In genomic region chr4:18621186-18621585, GRCh38 we compare ENCODE assay signal across 3 cellular contexts.
TF ChIP-seq lines count a peak whose summit lies in the region.

No MANE protein-coding gene starts in this region.

TF ChIP-seq in A549, 52 proteins besides CTCF, POLR2A, EP300 and RAD21:
- TF ChIP-seq, protein P1, sequence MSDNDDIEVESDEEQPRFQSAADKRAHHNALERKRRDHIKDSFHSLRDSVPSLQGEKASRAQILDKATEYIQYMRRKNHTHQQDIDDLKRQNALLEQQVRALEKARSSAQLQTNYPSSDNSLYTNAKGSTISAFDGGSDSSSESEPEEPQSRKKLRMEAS (IDR thresholded peaks at IDR 0.05), result no peak
- no peak for TF ChIP-seq MYC (IDR thresholded peaks at IDR 0.05; ENCODE audit: borderline replicate concordance, low read length)
- TF ChIP-seq CHD2 (IDR thresholded peaks at IDR 0.05; ENCODE audit: low read length, partially characterized antibody), result no peak
- TF ChIP-seq MAFK (IDR thresholded peaks at IDR 0.05; ENCODE audit: partially characterized antibody), result peak; percentile 34
- TF ChIP-seq RCOR1 (IDR thresholded peaks at IDR 0.05; ENCODE audit: low read depth, low read length), result no peak
TF ChIP-seq in A549: peak in this region for 1.

TF ChIP-seq in IMR-90, 13 proteins besides CTCF, POLR2A, EP300 and RAD21:
- TF ChIP-seq MAFK (IDR thresholded peaks at IDR 0.05; ENCODE audit: low read depth, low read length) (peak; percentile 46; the same call in 1 of the 2 replicates), BHLHE40 (IDR thresholded peaks at IDR 0.05; ENCODE audit: low read depth, low read length) (no peak)

TF ChIP-seq in H1, 55 proteins besides CTCF, POLR2A, EP300 and RAD21:
- TF ChIP-seq CHD2 (IDR thresholded peaks at IDR 0.05; ENCODE audit: low read length) (no peak), KDM5A (IDR thresholded peaks at IDR 0.05; ENCODE audit: low read length) (no peak), SP2 (IDR thresholded peaks at IDR 0.05; ENCODE audit: low read length) (no peak), GABPA (IDR thresholded peaks at IDR 0.05; ENCODE audit: borderline replicate concordance, insufficient read depth, low read length) (no peak), EGR1 (IDR thresholded peaks at IDR 0.05; ENCODE audit: borderline replicate concordance, low read depth, low read length) (no peak), CHD1 (IDR thresholded peaks at IDR 0.05; ENCODE audit: low read depth, low read length) (no peak), SRF (IDR thresholded peaks at IDR 0.05; ENCODE audit: low read depth, low read length) (no peak), TAF1 (IDR thresholded peaks at IDR 0.05; ENCODE audit: low read depth, low read length) (no peak), ATF2 (IDR thresholded peaks at IDR 0.05; ENCODE audit: low read length) (no peak), RFX5 (IDR thresholded peaks at IDR 0.05; ENCODE audit: borderline replicate concordance, low read depth, low read length) (no peak), CREB1 (IDR thresholded peaks at IDR 0.05) (no peak), MAFK (IDR thresholded peaks at IDR 0.05; ENCODE audit: low read depth, low read length) (no peak), RNF2 (IDR thresholded peaks at IDR 0.05; ENCODE audit: borderline replicate concordance, low read depth, low read length, missing control alignments, poor library complexity, severe bottlenecking) (no peak), SIRT6 (IDR thresholded peaks at IDR 0.05; ENCODE audit: low read length) (no peak)
- TF ChIP-seq, protein P2, sequence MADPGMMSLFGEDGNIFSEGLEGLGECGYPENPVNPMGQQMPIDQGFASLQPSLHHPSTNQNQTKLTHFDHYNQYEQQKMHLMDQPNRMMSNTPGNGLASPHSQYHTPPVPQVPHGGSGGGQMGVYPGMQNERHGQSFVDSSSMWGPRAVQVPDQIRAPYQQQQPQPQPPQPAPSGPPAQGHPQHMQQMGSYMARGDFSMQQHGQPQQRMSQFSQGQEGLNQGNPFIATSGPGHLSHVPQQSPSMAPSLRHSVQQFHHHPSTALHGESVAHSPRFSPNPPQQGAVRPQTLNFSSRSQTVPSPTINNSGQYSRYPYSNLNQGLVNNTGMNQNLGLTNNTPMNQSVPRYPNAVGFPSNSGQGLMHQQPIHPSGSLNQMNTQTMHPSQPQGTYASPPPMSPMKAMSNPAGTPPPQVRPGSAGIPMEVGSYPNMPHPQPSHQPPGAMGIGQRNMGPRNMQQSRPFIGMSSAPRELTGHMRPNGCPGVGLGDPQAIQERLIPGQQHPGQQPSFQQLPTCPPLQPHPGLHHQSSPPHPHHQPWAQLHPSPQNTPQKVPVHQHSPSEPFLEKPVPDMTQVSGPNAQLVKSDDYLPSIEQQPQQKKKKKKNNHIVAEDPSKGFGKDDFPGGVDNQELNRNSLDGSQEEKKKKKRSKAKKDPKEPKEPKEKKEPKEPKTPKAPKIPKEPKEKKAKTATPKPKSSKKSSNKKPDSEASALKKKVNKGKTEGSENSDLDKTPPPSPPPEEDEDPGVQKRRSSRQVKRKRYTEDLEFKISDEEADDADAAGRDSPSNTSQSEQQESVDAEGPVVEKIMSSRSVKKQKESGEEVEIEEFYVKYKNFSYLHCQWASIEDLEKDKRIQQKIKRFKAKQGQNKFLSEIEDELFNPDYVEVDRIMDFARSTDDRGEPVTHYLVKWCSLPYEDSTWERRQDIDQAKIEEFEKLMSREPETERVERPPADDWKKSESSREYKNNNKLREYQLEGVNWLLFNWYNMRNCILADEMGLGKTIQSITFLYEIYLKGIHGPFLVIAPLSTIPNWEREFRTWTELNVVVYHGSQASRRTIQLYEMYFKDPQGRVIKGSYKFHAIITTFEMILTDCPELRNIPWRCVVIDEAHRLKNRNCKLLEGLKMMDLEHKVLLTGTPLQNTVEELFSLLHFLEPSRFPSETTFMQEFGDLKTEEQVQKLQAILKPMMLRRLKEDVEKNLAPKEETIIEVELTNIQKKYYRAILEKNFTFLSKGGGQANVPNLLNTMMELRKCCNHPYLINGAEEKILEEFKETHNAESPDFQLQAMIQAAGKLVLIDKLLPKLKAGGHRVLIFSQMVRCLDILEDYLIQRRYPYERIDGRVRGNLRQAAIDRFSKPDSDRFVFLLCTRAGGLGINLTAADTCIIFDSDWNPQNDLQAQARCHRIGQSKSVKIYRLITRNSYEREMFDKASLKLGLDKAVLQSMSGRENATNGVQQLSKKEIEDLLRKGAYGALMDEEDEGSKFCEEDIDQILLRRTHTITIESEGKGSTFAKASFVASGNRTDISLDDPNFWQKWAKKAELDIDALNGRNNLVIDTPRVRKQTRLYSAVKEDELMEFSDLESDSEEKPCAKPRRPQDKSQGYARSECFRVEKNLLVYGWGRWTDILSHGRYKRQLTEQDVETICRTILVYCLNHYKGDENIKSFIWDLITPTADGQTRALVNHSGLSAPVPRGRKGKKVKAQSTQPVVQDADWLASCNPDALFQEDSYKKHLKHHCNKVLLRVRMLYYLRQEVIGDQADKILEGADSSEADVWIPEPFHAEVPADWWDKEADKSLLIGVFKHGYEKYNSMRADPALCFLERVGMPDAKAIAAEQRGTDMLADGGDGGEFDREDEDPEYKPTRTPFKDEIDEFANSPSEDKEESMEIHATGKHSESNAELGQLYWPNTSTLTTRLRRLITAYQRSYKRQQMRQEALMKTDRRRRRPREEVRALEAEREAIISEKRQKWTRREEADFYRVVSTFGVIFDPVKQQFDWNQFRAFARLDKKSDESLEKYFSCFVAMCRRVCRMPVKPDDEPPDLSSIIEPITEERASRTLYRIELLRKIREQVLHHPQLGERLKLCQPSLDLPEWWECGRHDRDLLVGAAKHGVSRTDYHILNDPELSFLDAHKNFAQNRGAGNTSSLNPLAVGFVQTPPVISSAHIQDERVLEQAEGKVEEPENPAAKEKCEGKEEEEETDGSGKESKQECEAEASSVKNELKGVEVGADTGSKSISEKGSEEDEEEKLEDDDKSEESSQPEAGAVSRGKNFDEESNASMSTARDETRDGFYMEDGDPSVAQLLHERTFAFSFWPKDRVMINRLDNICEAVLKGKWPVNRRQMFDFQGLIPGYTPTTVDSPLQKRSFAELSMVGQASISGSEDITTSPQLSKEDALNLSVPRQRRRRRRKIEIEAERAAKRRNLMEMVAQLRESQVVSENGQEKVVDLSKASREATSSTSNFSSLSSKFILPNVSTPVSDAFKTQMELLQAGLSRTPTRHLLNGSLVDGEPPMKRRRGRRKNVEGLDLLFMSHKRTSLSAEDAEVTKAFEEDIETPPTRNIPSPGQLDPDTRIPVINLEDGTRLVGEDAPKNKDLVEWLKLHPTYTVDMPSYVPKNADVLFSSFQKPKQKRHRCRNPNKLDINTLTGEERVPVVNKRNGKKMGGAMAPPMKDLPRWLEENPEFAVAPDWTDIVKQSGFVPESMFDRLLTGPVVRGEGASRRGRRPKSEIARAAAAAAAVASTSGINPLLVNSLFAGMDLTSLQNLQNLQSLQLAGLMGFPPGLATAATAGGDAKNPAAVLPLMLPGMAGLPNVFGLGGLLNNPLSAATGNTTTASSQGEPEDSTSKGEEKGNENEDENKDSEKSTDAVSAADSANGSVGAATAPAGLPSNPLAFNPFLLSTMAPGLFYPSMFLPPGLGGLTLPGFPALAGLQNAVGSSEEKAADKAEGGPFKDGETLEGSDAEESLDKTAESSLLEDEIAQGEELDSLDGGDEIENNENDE (IDR thresholded peaks at IDR 0.05; ENCODE audit: insufficient replicate concordance, low read length), result no peak
